Comparison of ENCODE assay signal across 29 cellular contexts in genomic region chr5:172029876-172030275, GRCh38.
"Had no signal": no experiment of that assay in that cellular context is flagged by ENCODE, and none has a peak within 500 bp of the region (broad histone marks: within the 10 kb centered on the region; RNA-seq: fewer than 3 reads in every experiment).

No MANE protein-coding gene starts in this region.

- H3K4me3 ChIP-seq: adrenal gland, ascending aorta, body of pancreas, breast epithelium, cardiac muscle cell had no signal

- H3K4me1 ChIP-seq: adrenal gland, ascending aorta, body of pancreas, breast epithelium had no signal

- H3K27me3 ChIP-seq: adrenal gland, ascending aorta, body of pancreas, brain microvascular endothelial cell, breast epithelium, cardiac muscle cell had no signal

- H3K9me3 ChIP-seq: adrenal gland, ascending aorta, body of pancreas, breast epithelium had no signal

- H3K36me3 ChIP-seq: adrenal gland, ascending aorta, brain microvascular endothelial cell, breast epithelium, cardiac muscle cell had no signal

- H3K27ac ChIP-seq: adrenal gland, ascending aorta, body of pancreas, brain microvascular endothelial cell, breast epithelium, cardiac muscle cell had no signal

- DNase-seq: activated effector memory CD4-positive, alpha-beta T cell treated with anti-CD3 and anti-CD28 coated beads, Interleukin-2, amount 50 U/mL, for 16 hours; activated effector memory CD4-positive, alpha-beta T cell treated with Interleukin-2 at 50 U/mL for 16 hours; activated gamma-delta T cell; activated gamma-delta T cell treated with Interleukin-2 at 50 U/mL for 16 hours; activated naive CD4-positive, alpha-beta T cell; activated naive CD4-positive, alpha-beta T cell treated with anti-CD3 and anti-CD28 coated beads for 36 hours; activated naive CD4-positive, alpha-beta T cell treated with anti-CD3 and anti-CD28 coated beads, Interleukin-2, amount 10 ng/mL, durations not matched to agents 7 days and 5 days; activated naive CD4-positive, alpha-beta T cell treated with anti-CD3 and anti-CD28 coated beads, Interleukin-2, amount 50 U/mL, for 16 hours; activated naive CD4-positive, alpha-beta T cell treated with Interleukin-2 at 50 U/mL for 16 hours; activated naive CD8-positive, alpha-beta T cell treated with anti-CD3 and anti-CD28 coated beads for 36 hours; activated naive CD8-positive, alpha-beta T cell treated with anti-CD3 and anti-CD28 coated beads, Interleukin-2, amount 10 ng/mL, durations not matched to agents 7 days and 5 days; activated naive CD8-positive, alpha-beta T cell treated with anti-CD3 and anti-CD28 coated beads, Interleukin-2, amount 50 U/mL, for 24 hours; activated T-cell treated with anti-CD3 and anti-CD28 coated beads, Interleukin-2, amount 50 U/mL, for 24 hours; activated T-cell treated with anti-CD3 and anti-CD28 coated beads, Interleukin-2, amount 50 U/mL, for 4 hours; activated T-cell treated with anti-CD3 and anti-CD28 coated beads, Interleukin-2, amount 50 U/mL, for 48 hours; activated T-cell treated with anti-CD3 and anti-CD28 coated beads, Interleukin-2, amount 50 U/mL, for 72 hours; adrenal gland; amniotic stem cell; amygdala; anterior cingulate cortex; aorta; body of pancreas; brain microvascular endothelial cell; caudate nucleus; central memory CD4-positive, alpha-beta T cell; cerebellar nuclear complex had no signal
